Comparison of ENCODE assay signal across 9 cellular contexts in genomic region chr16:568401-569258, GRCh38. TPM values are rescaled to one million over a fixed set of nuclear protein-coding genes. Genes with fewer than 3 reads are reported as not detected.
DNase-seq lines count a peak whose midpoint lies in the region; ATAC-seq and TF ChIP-seq lines count a peak whose summit lies in the region.
"Had no signal": no experiment of that assay in that cellular context is flagged by ENCODE, and none has a peak within 500 bp of the region (broad histone marks: within the 10 kb centered on the region; RNA-seq: fewer than 3 reads in every experiment).

No MANE protein-coding gene starts in this region.

- TF ChIP-seq EP300 in neural cell (conservative IDR thresholded peaks at IDR 0.05; ENCODE audit: poor library complexity, severe bottlenecking): no peak

- H3K79me2 ChIP-seq in neural cell (replicated peaks; ENCODE audit: insufficient read depth, low read length): peaks cover 15% of the 10 kb centered on the region

- peak overlapping the region; percentile 48 for H3K4me2 ChIP-seq in neural cell (ENCODE audit: low read length)

- intact Hi-C loops in colonic mucosa (cut with DNase I): no loop called here

- no peak for ATAC-seq in HG02763 (IDR thresholded peaks at IDR 0.05; ENCODE audit: unreplicated experiment)
- ATAC-seq in GM21529 (IDR thresholded peaks at IDR 0.05; ENCODE audit: unreplicated experiment): no peak
- ATAC-seq in GM21447 (IDR thresholded peaks at IDR 0.05; ENCODE audit: unreplicated experiment): no peak

- H3K9me3 ChIP-seq in colonic mucosa (no peaks in the 10 kb centered on the region), neural cell (ENCODE audit: low read length) (no peaks in the 10 kb centered on the region)

- H3F3A ChIP-seq in neural cell (ENCODE audit: insufficient read depth, low read length, poor library complexity, severe bottlenecking): no peaks in the 10 kb centered on the region

- H3K27ac ChIP-seq in C4-2B: peak overlapping the region; percentile 70; the same call in 1 of the 2 replicates
- H3K27ac ChIP-seq in colonic mucosa: no peak overlapping the region
- no peak overlapping the region for H3K27ac ChIP-seq in neural cell (ENCODE audit: low read length)

- TF ChIP-seq RAD21 in neural cell (conservative IDR thresholded peaks at IDR 0.05): no peak

- H3K9ac ChIP-seq in colonic mucosa (ENCODE audit: low read depth in 2 of 2, low read length in 2 of 2) (peak overlapping the region; percentile 71 to 74), neural cell (ENCODE audit: low read length) (peak overlapping the region; percentile 80)

- peak overlapping the region; percentile 69 for H2AFZ ChIP-seq in neural cell (ENCODE audit: low read depth, low read length)

- H3K4me1 ChIP-seq in colonic mucosa: peaks cover 20% of the 10 kb centered on the region

- H3K4me3 ChIP-seq in LNCaP clone FGC (ENCODE audit: low read depth, low read length) (peak overlapping the region; percentile 92), colonic mucosa (peak overlapping the region; percentile 84), neural cell (ENCODE audit: low read length) (peak overlapping the region; percentile 73)

- no peak for TF ChIP-seq CTCF in C4-2B (conservative IDR thresholded peaks at IDR 0.05)
- no peak for TF ChIP-seq CTCF in LNCaP clone FGC (IDR thresholded peaks at IDR 0.05; ENCODE audit: control insufficient read depth, extremely low read depth, insufficient read depth)
- TF ChIP-seq CTCF in colonic mucosa (IDR thresholded peaks at IDR 0.05): no peak
- no peak for TF ChIP-seq CTCF in neural cell (IDR thresholded peaks at IDR 0.05; ENCODE audit: poor library complexity, severe bottlenecking)

- H3K36me3 ChIP-seq in colonic mucosa (no peaks in the 10 kb centered on the region), neural cell (ENCODE audit: insufficient read depth, low read length) (no peaks in the 10 kb centered on the region)

- no peaks in the 10 kb centered on the region for H4K20me1 ChIP-seq in neural cell (ENCODE audit: insufficient read depth)

- no peak for DNase-seq in LNCaP clone FGC (ENCODE audit: low read depth)
- peak; percentile 62 for DNase-seq in colonic mucosa
- DNase-seq in cortex of kidney (lab: John Stamatoyannopoulos, UW): no peak

- H3K27me3 ChIP-seq in colonic mucosa (no peaks in the 10 kb centered on the region), neural cell (ENCODE audit: insufficient read depth, low read depth, low read length) (no peaks in the 10 kb centered on the region)

- no peaks in the 10 kb centered on the region for H3K9me2 ChIP-seq in neural cell (ENCODE audit: insufficient read depth, low read length)

TF ChIP-seq in neural cell, 6 proteins besides CTCF, POLR2A, EP300 and RAD21:
- TF ChIP-seq TAF1 (IDR thresholded peaks at IDR 0.05; ENCODE audit: low read depth) (no peak), POLR2AphosphoS5 (IDR thresholded peaks at IDR 0.05) (no peak), REST (IDR thresholded peaks at IDR 0.05; ENCODE audit: borderline replicate concordance) (no peak), EZH2 (IDR thresholded peaks at IDR 0.05; ENCODE audit: borderline replicate concordance, insufficient read depth, low read length, poor library complexity, severe bottlenecking) (no peak), SMC3 (conservative IDR thresholded peaks at IDR 0.05; ENCODE audit: poor library complexity) (no peak), MXI1 (conservative IDR thresholded peaks at IDR 0.05; ENCODE audit: poor library complexity, severe bottlenecking) (no peak)

RNA-seq across cellular contexts. Expression of gene PIGQ, which starts 1.1 kb away (rescaled TPM):
- 10 to 100 TPM; 25.6 to 59.3 TPM for total RNA-seq in colonic mucosa
- 69.2 and 78.8 TPM in 2 replicates for polyA plus RNA-seq in neural cell
- polyA minus RNA-seq in neural cell: 29.6 and 39.7 TPM in 2 replicates

RNA-seq across cellular contexts. Expression of gene NHLRC4, which starts 1.8 kb away (rescaled TPM):
- total RNA-seq in colonic mucosa: under 1 TPM; 0.32 to 0.35 TPM
- polyA plus RNA-seq in neural cell: not detected in 2 replicates
- polyA minus RNA-seq in neural cell: not detected in 2 replicates

RNA-seq across cellular contexts. Expression of gene PRR35, which starts 8.4 kb away (rescaled TPM):
- not detected for total RNA-seq in colonic mucosa
- not detected in 2 replicates for polyA plus RNA-seq in neural cell
- polyA minus RNA-seq in neural cell: not detected in 2 replicates
- total RNA-seq: pulmonary artery endothelial cell had no signal

RNA-seq across cellular contexts. Expression of gene RAB40C, which starts 21.2 kb away (rescaled TPM):
- total RNA-seq in colonic mucosa: 10 to 100 TPM; 34.9 to 38.5 TPM
- 40.7 and 44.5 TPM in 2 replicates for polyA plus RNA-seq in neural cell
- polyA minus RNA-seq in neural cell: 24.3 and 35.5 TPM in 2 replicates

RNA-seq across cellular contexts. Expression of gene CAPN15, which starts 41.1 kb away (rescaled TPM):
- 100 to 1,000 TPM in 1 of 2 donors, 10 to 100 TPM in 1; 74.6 to 139 TPM for total RNA-seq in colonic mucosa
- polyA plus RNA-seq in neural cell: 11.5 and 15.6 TPM in 2 replicates
- 19.0 and 21.2 TPM in 2 replicates for polyA minus RNA-seq in neural cell
